9 cellular contexts compared by ENCODE assay signal in the genomic region with DNA sequence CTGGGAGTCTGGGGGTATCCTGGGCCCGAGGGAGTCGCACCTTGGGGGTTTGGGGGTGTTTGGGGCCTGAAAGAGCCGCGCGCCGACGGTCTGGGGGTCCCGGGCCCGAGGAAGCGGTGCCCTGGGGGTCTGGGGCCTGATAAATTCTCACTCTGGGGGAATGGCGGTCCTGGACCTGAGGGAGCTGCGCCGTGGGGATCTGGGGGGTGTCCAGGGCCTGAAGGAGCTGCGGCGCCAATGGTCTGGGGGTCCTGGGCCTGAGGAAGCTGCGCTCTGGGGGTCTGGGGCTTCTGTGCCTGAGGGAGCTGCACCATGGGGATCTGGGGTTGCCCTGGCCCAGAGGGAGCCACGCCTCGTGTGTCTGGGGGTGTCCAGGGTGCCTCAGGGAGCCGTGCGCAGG. TPM values are rescaled to one million over a fixed set of nuclear protein-coding genes. Genes with fewer than 3 reads are reported as not detected.
DNase-seq lines count a peak whose midpoint lies in the region; ATAC-seq, FAIRE-seq and TF ChIP-seq lines count a peak whose summit lies in the region.
"Had no signal": no experiment of that assay in that cellular context is flagged by ENCODE, and none has a peak within 500 bp of the region (broad histone marks: within the 10 kb centered on the region; RNA-seq: fewer than 3 reads in every experiment).

No MANE protein-coding gene starts in this region.

- H3K9me3 ChIP-seq in H9 (ENCODE audit: control insufficient read depth, low read depth, low read length) (no peaks in the 10 kb centered on the region), iPS DF 6.9 (ENCODE audit: control insufficient read depth, insufficient read depth, low read length) (no peaks in the 10 kb centered on the region), small intestine (ENCODE audit: control insufficient read depth, low read depth) (no peaks in the 10 kb centered on the region)

- H2AK5ac ChIP-seq in H9 (ENCODE audit: insufficient read length, low read length) = no peak overlapping the region

- no peak overlapping the region for H3K56ac ChIP-seq in H9 (ENCODE audit: insufficient read length, low read depth, low read length)

- H3K9ac ChIP-seq in H9 (ENCODE audit: extremely low read depth, insufficient read length, low read length) = peak overlapping the region; percentile 53

- no peak overlapping the region for H3K27ac ChIP-seq in H9 (ENCODE audit: insufficient read length, low read depth, low read length)
- no peak overlapping the region for H3K27ac ChIP-seq in iPS DF 6.9 (ENCODE audit: low read length)
- H3K27ac ChIP-seq in small intestine (ENCODE audit: low read depth in 1 of 2, low read length in 1 of 2) = no peak overlapping the region

- H3K9me3 Mint-ChIP-seq in H9 = peaks cover 0 to 3% of the 10 kb centered on the region in 2 experiments; a peak in 2 of 5 replicates
- no peaks in the 10 kb centered on the region for H3K9me3 Mint-ChIP-seq in activated CD4-positive, alpha-beta memory T cell treated with anti-CD3 and anti-CD28 coated beads for 36 hours

- POLR2A ChIA-PET in activated CD4-positive, alpha-beta memory T cell treated with anti-CD3 and anti-CD28 coated beads for 36 hours (lab: Charles Lee) = no interaction called here

- peak overlapping the region; percentile 84 for H3K4me3 ChIP-seq in iPS DF 6.9 (ENCODE audit: low read length)
- peak overlapping the region; percentile 84 to 94 for H3K4me3 ChIP-seq in small intestine (ENCODE audit: low read depth in 1 of 2, low read length in 2 of 2)

- no peak overlapping the region for H3K4ac ChIP-seq in H9 (ENCODE audit: low read depth, low read length)

- H3K27me3 Mint-ChIP-seq in H9 (ENCODE audit: low read depth) = no peaks in the 10 kb centered on the region
- H3K27me3 Mint-ChIP-seq in activated CD4-positive, alpha-beta memory T cell treated with anti-CD3 and anti-CD28 coated beads for 36 hours = no peaks in the 10 kb centered on the region

- no peak overlapping the region for H4K91ac ChIP-seq in H9 (ENCODE audit: insufficient read length, low read depth, low read length)

- H4K8ac ChIP-seq in H9 (replicated peaks; ENCODE audit: insufficient read length, low read depth, low read length) = no peak overlapping the region

- intact Hi-C loops in activated CD4-positive, alpha-beta memory T cell treated with anti-CD3 and anti-CD28 coated beads for 36 hours (cut with micrococcal nuclease) = loop anchor here (5.0 kb wide), 4 partner anchors 164 to 486 kb away; a partner anchor contains a TSS
- intact Hi-C loops in posterior vena cava (cut with DNase I) = no loop called here

- no peak overlapping the region for H3K18ac ChIP-seq in H9 (ENCODE audit: insufficient read length, low read depth, low read length)

- H3K4me3 Mint-ChIP-seq in H9 = peak overlapping the region in 1 of 2 experiments; percentile 88; a peak in 3 of 5 replicates
- peak overlapping the region; percentile 73 for H3K4me3 Mint-ChIP-seq in activated CD4-positive, alpha-beta memory T cell treated with anti-CD3 and anti-CD28 coated beads for 36 hours

- H3K4me1 Mint-ChIP-seq in H9 = peaks cover 7 to 21% of the 10 kb centered on the region in 2 experiments
- H3K4me1 Mint-ChIP-seq in activated CD4-positive, alpha-beta memory T cell treated with anti-CD3 and anti-CD28 coated beads for 36 hours (ENCODE audit: low read depth) = peaks cover 21% of the 10 kb centered on the region

- peaks cover 12% of the 10 kb centered on the region for H3K79me1 ChIP-seq in H9 (ENCODE audit: insufficient read depth, low read depth, low read length, poor library complexity, severe bottlenecking)

- H3K36me3 ChIP-seq in iPS DF 6.9 (ENCODE audit: control insufficient read depth, insufficient read depth, low read length) (peaks cover 13% of the 10 kb centered on the region), small intestine (ENCODE audit: control insufficient read depth in 2 of 2, insufficient read depth in 2 of 2, low read length in 2 of 2) (peaks cover 7 to 8% of the 10 kb centered on the region in 2 donors)

- no CpG with 5 or more reads among the region's 20 CpGs for WGBS in H9 (ENCODE audit: extremely low coverage, insufficient read length, low lambda C conversion rate)
- WGBS in iPS DF 6.9 (ENCODE audit: insufficient coverage, insufficient read length) = no CpG with 5 or more reads among the region's 20 CpGs
- 14 to 17% (median 17%) methylated on average over 9 to 20 of the region's 20 CpGs for WGBS in small intestine, 3 donors

- H3K79me2 ChIP-seq in H9 (ENCODE audit: insufficient read depth, low read length) = peaks cover 10% of the 10 kb centered on the region; the same call in 1 of the 2 replicates

- no peak overlapping the region for H3K14ac ChIP-seq in H9 (ENCODE audit: insufficient read depth, low read length)

- H3K23ac ChIP-seq in H9 (ENCODE audit: insufficient read length, low read depth, low read length) = no peak overlapping the region

- CTCF ChIA-PET in activated CD4-positive, alpha-beta memory T cell treated with anti-CD3 and anti-CD28 coated beads for 36 hours (lab: Charles Lee) = no interaction called here

- H3K4me1 ChIP-seq in H9 (ENCODE audit: insufficient read depth, low read length) (no peaks in the 10 kb centered on the region; the same call in 1 of the 2 replicates), iPS DF 6.9 (ENCODE audit: control insufficient read depth, insufficient read depth, low read length) (0 out of 2 replicates have a peak, but pooled peaks cover 5% of the 10 kb centered on the region), small intestine (ENCODE audit: control insufficient read depth in 2 of 2, insufficient read depth in 1 of 2, low read depth in 1 of 2, low read length in 1 of 2) (peaks cover 0 to 6% of the 10 kb centered on the region in 2 donors)

- DNase-seq in H9 (no peak), iPS DF 6.9 (ENCODE audit: low read depth, low spot score) (no peak), small intestine (no peak), NCI-H2227 (lab: John Stamatoyannopoulos, UW; ENCODE audit: unreplicated experiment) (no peak), NCI-H1930 (lab: John Stamatoyannopoulos, UW) (no peak), posterior vena cava (ENCODE audit: low spot score) (no peak)
- DNase-seq in activated CD4-positive, alpha-beta memory T cell treated with anti-CD3 and anti-CD28 coated beads for 36 hours = no peak
- DNase-seq: HCEC 1CT had no signal

- H2BK5ac ChIP-seq in H9 (ENCODE audit: insufficient read length, low read length) = no peak overlapping the region

- no peak for FAIRE-seq in small intestine (lab: Jason Lieb, UNC)

- peaks cover 8 to 22% (median 22%) of the 10 kb centered on the region in 3 experiments; a peak in 6 of 7 replicates for H3K36me3 Mint-ChIP-seq in H9 (ENCODE audit: insufficient read depth in 1 of 3, low read depth in 3 of 3)
- peaks cover 11% of the 10 kb centered on the region for H3K36me3 Mint-ChIP-seq in activated CD4-positive, alpha-beta memory T cell treated with anti-CD3 and anti-CD28 coated beads for 36 hours

- H3K23me2 ChIP-seq in H9 (ENCODE audit: insufficient read length, low read depth, low read length, poor library complexity, severe bottlenecking) = peaks cover 17% of the 10 kb centered on the region

- no peak overlapping the region for H2BK12ac ChIP-seq in H9 (ENCODE audit: insufficient read length, low read depth, low read length)

- peaks cover 3% of the 10 kb centered on the region for H4K20me1 ChIP-seq in H9 (ENCODE audit: control insufficient read depth, insufficient read depth, insufficient read length)

- ATAC-seq in HG03378 (IDR thresholded peaks at IDR 0.05; ENCODE audit: unreplicated experiment) = no peak

- H4K5ac ChIP-seq in H9 (ENCODE audit: insufficient read length, low read depth, low read length) = no peak overlapping the region

- H2BK20ac ChIP-seq in H9 (ENCODE audit: low read depth, low read length, poor library complexity, severe bottlenecking) = no peak overlapping the region

- H3K27me3 ChIP-seq in H9 (ENCODE audit: insufficient read depth, low read length) = no peaks in the 10 kb centered on the region
- no peaks in the 10 kb centered on the region for H3K27me3 ChIP-seq in iPS DF 6.9 (ENCODE audit: control insufficient read depth, insufficient read depth, low read length)
- H3K27me3 ChIP-seq in small intestine (ENCODE audit: control insufficient read depth in 2 of 2, insufficient read depth in 2 of 2, low read length in 2 of 2) = no peaks in the 10 kb centered on the region

- no peak for TF ChIP-seq CTCF in H9 (conservative IDR thresholded peaks at IDR 0.05)

- no peak overlapping the region for H2AFZ ChIP-seq in H9 (ENCODE audit: low read length)

- peak overlapping the region; percentile 44 to 65 (median 53); a peak in 1 of 7 replicates for H3K27ac Mint-ChIP-seq in H9
- H3K27ac Mint-ChIP-seq in activated CD4-positive, alpha-beta memory T cell treated with anti-CD3 and anti-CD28 coated beads for 36 hours = no peak overlapping the region

- peak overlapping the region; percentile 74 for H3K4me2 ChIP-seq in H9 (ENCODE audit: insufficient read depth, insufficient read length, low read length)

- H2BK15ac ChIP-seq in H9 (ENCODE audit: low read depth, low read length) = no peak overlapping the region

- no peak overlapping the region for H3T11ph ChIP-seq in H9 (ENCODE audit: low read length)

- H2BK120ac ChIP-seq in H9 (ENCODE audit: low read depth, low read length, poor library complexity, severe bottlenecking) = no peak overlapping the region

RNA-seq across cellular contexts. Expression of a gene that starts 0.9 kb away (rescaled TPM):
- total RNA-seq in H9 (2021) (108 and 117 TPM in 2 replicates), posterior vena cava (10 to 100 TPM; 24.6 to 28.1 TPM)
- total RNA-seq in activated CD4-positive, alpha-beta memory T cell treated with anti-CD3 and anti-CD28 coated beads for 36 hours = 10 to 100 TPM; 46.0 to 47.7 TPM
- polyA plus RNA-seq in small intestine = 10 to 100 TPM; 18.4 to 34.8 (median 22.1) TPM

RNA-seq across cellular contexts. Expression of a gene that starts 15.4 kb away (rescaled TPM):
- total RNA-seq in H9 (2021) (34.1 and 39.0 TPM in 2 replicates), posterior vena cava (10 to 100 TPM; 85.1 to 85.5 TPM)
- total RNA-seq in activated CD4-positive, alpha-beta memory T cell treated with anti-CD3 and anti-CD28 coated beads for 36 hours = 10 to 100 TPM; 36.2 to 37.1 TPM
- polyA plus RNA-seq in small intestine = 100 to 1,000 TPM in 2 of 3 donors, 10 to 100 TPM in 1; 82.7 to 194 (median 157) TPM

RNA-seq across cellular contexts. Expression of a gene that starts 45.3 kb away (rescaled TPM):
- total RNA-seq in H9 (2021) = 0.90 and 1.1 TPM in 2 replicates
- under 1 TPM in 1 of 2 experiments, not detected in 1; 0.02 TPM for total RNA-seq in activated CD4-positive, alpha-beta memory T cell treated with anti-CD3 and anti-CD28 coated beads for 36 hours
- 10 to 100 TPM in 1 of 3 donors, 1 to 10 TPM in 1, under 1 TPM in 1; 0.89 to 16.9 (median 1.4) TPM for polyA plus RNA-seq in small intestine
- 10 to 100 TPM; 21.4 to 25.2 TPM for total RNA-seq in posterior vena cava

Comparison
In these comparisons a context has a peak if more than half of its experiments do, and no peak if none do; other contexts are left out.
1. RNA of a gene that starts 45.3 kb away (total RNA-seq): 21.4 to 25.2 TPM in posterior vena cava; 0.90 to 1.1 TPM in H9 and 0.02 TPM in activated CD4-positive, alpha-beta memory T cell treated with anti-CD3 and anti-CD28 coated beads for 36 hours; every median in the first group is over 10 times any median in the second.